ENCODE assay signal across 34 cellular contexts in the genomic region with DNA sequence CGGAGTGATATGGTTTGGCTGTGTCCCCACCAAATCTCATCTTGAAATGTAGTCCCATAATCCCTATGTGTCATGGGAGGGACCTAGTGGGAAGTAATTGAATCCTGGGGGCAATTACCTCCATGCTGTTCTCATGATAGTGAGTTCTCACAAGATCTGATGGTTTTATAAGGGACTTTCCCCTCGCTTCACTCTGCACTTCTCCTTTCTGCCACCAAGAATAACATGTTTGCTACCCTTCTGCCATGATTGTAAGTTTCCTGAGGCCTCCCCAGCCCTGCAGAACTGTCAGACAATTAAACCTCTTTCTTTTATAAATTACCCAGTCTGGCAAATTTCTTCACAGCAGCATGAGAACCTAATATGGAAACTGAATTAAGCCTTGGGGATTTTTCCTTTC. TPM values are rescaled to one million over a fixed set of nuclear protein-coding genes. Genes with fewer than 3 reads are reported as not detected.
"Had no signal": no experiment of that assay in that cellular context is flagged by ENCODE, and none has a peak within 500 bp of the region (broad histone marks: within the 10 kb centered on the region; RNA-seq: fewer than 3 reads in every experiment).

No MANE protein-coding gene starts in this region.

- H3K36me3 ChIP-seq: adrenal gland, colonic mucosa, neutrophil, ovary had no signal

- H3K4me3 ChIP-seq: adrenal gland, cardiac muscle cell, colonic mucosa, gastrocnemius medialis, left ventricle myocardium inferior, ovary, right lobe of liver, stomach, thyroid gland, upper lobe of left lung, vagina had no signal

- DNase-seq: activated CD4-positive, alpha-beta T cell treated with anti-CD3 and anti-CD28 coated beads, Interleukin-2, amount 50 U/mL, for 1 hour; activated CD8-positive, alpha-beta T cell treated with anti-CD3 and anti-CD28 coated beads for 36 hours; activated naive CD4-positive, alpha-beta T cell; activated T-cell treated with anti-CD3 and anti-CD28 coated beads, Interleukin-2, amount 50 U/mL, for 48 hours; adrenal gland; aorta; cerebellar nuclear complex; colonic mucosa; effector CD8-positive, alpha-beta T cell; gastrocnemius medialis; glutamatergic neuron; islet precursor cell; left ventricle myocardium inferior; nephron progenitor cell; ovary; right lobe of liver; stimulated activated CD4-positive, alpha-beta T cell treated with anti-CD3 and anti-CD28 coated beads, Interleukin-12 subunit alpha, Interleukin-12 subunit beta, amount 100 ng/mL, for 4 hours; stimulated activated CD4-positive, alpha-beta T cell treated with anti-CD3 and anti-CD28 coated beads, Interleukin-4, amount 100 ng/mL, for 1 hour; stomach; T-helper 17 cell; T1000; thyroid gland; upper lobe of left lung had no signal

- H3K4me3 Mint-ChIP-seq: activated CD8-positive, alpha-beta T cell treated with anti-CD3 and anti-CD28 coated beads for 36 hours; brain; nephron progenitor cell; stimulated activated effector memory CD8-positive, alpha-beta T cell treated with anti-CD3 and anti-CD28 coated beads, Interleukin-12 subunit alpha, Interleukin-12 subunit beta, amount 100 ng/mL, for 72 hours; T-helper 17 cell; WTC11 had no signal

- H3K27ac Mint-ChIP-seq: activated CD8-positive, alpha-beta T cell treated with anti-CD3 and anti-CD28 coated beads for 36 hours; activated naive CD4-positive, alpha-beta T cell treated with anti-CD3 and anti-CD28 coated beads, Interleukin-2, amount 50 U/mL, for 72 hours; brain; nephron progenitor cell; progenitor cell of endocrine pancreas; stimulated activated effector memory CD8-positive, alpha-beta T cell treated with anti-CD3 and anti-CD28 coated beads, Interleukin-12 subunit alpha, Interleukin-12 subunit beta, amount 100 ng/mL, for 72 hours; T-helper 17 cell; WTC11 had no signal

- H3K9me3 ChIP-seq: adrenal gland, colonic mucosa, gastrocnemius medialis, left ventricle myocardium inferior, neutrophil, ovary, right lobe of liver, stomach, thyroid gland, upper lobe of left lung, vagina had no signal

- ATAC-seq: activated CD8-positive, alpha-beta T cell treated with anti-CD3 and anti-CD28 coated beads for 36 hours; activated naive CD4-positive, alpha-beta T cell treated with anti-CD3 and anti-CD28 coated beads, Interleukin-2, amount 50 U/mL, for 72 hours; gastrocnemius medialis; right lobe of liver; stimulated activated effector memory CD8-positive, alpha-beta T cell treated with anti-CD3 and anti-CD28 coated beads, Interleukin-12 subunit alpha, Interleukin-12 subunit beta, amount 100 ng/mL, for 72 hours; T-helper 17 cell; WTC11 had no signal

- H3K27me3 Mint-ChIP-seq: activated CD8-positive, alpha-beta T cell treated with anti-CD3 and anti-CD28 coated beads for 36 hours; brain; progenitor cell of endocrine pancreas; T-helper 17 cell had no signal

- H3K27ac ChIP-seq: adrenal gland, cardiac muscle cell, colonic mucosa, gastrocnemius medialis, left ventricle myocardium inferior, neutrophil, ovary, right lobe of liver, stomach, thyroid gland, upper lobe of left lung, vagina had no signal

- H3K27me3 ChIP-seq: adrenal gland, cardiac muscle cell, colonic mucosa, gastrocnemius medialis, neutrophil, ovary, right lobe of liver, stomach, thyroid gland, upper lobe of left lung, vagina had no signal

- H3K9me3 Mint-ChIP-seq: activated CD8-positive, alpha-beta T cell treated with anti-CD3 and anti-CD28 coated beads for 36 hours; activated naive CD4-positive, alpha-beta T cell treated with anti-CD3 and anti-CD28 coated beads, Interleukin-2, amount 50 U/mL, for 72 hours; brain; nephron progenitor cell; stimulated activated effector memory CD8-positive, alpha-beta T cell treated with anti-CD3 and anti-CD28 coated beads, Interleukin-12 subunit alpha, Interleukin-12 subunit beta, amount 100 ng/mL, for 72 hours; WTC11 had no signal

- H3K4me1 Mint-ChIP-seq: nephron progenitor cell, WTC11 had no signal

- H3K4me1 ChIP-seq: adrenal gland, colonic mucosa, right lobe of liver, thyroid gland, vagina had no signal

RNA-seq across cellular contexts. Expression of a gene that starts 48.2 kb away (rescaled TPM):
- total RNA-seq: activated CD8-positive, alpha-beta T cell treated with anti-CD3 and anti-CD28 coated beads for 36 hours; activated naive CD4-positive, alpha-beta T cell treated with anti-CD3 and anti-CD28 coated beads, Interleukin-2, amount 50 U/mL, for 72 hours; aorta; cardiac muscle cell; dermis microvascular lymphatic vessel endothelial cell; epithelial cell of proximal tubule; left ventricle myocardium inferior; lung microvascular endothelial cell; progenitor cell of endocrine pancreas; right lobe of liver; T-helper 17 cell; thyroid gland; upper lobe of left lung had no signal
- polyA plus RNA-seq: aorta, cardiac muscle cell had no signal
